1 cellular context compared by ENCODE assay signal in the genomic region with DNA sequence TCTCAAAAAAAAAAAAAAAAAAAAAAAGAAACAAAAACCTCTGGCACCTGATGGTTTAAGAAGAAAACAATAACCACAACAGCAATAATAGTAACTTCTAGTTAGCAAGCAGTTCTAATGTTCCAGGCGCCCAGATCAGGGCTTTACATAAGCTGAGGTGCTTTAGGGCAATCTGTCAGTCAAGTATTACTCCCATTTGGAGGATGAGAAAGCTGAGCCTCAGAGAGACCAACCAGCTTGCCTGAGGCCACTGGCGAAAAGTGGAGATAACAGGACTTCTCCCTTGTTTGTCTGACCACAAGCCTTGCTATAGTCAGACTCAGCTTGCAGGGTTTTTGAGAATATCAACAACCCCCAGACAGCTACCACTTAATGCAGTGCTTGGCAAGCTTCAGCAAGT.
TF ChIP-seq lines count a peak whose summit lies in the region.

No MANE protein-coding gene starts in this region.

TF ChIP-seq in HepG2, 621 proteins besides CTCF, POLR2A, EP300 and RAD21:
- TF ChIP-seq MED8 (CRISPR knock-in tag; IDR thresholded peaks at IDR 0.05; ENCODE audit: insufficient replicate concordance) (no peak), ZNF629 (CRISPR knock-in tag; conservative IDR thresholded peaks at IDR 0.05) (peak; percentile 23; the same call in 1 of the 2 replicates)
